ENCODE assay signal across 9 cellular contexts in the genomic region with DNA sequence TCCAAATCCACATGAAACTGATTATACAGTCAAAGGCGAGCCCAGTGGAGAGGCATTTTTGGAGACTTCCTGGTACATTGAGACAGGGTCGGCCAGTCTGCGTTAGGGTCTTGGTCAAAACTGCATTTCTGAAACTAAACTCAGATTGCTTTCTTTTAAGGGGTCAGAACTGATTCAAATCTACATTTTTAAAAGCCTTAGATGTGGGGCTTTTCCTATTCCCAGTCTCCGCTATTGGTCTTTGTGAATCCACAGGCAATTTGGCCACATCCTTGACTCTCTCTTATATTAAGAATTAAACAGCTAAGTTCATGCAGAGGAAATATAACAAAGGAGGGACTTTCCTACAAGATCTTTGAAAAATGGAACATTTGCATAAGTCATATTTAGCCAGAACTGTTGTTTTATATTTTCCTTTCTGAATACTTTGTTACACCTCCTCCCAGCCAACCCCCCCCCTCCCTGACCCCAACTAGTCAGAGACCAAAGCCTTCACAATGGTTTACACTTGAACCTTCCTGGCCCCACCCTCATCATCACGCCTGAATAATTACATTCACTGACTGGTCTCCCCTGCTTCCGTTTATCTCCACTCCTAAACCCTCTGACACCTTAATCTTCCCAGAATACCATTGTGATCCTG. TPM values are rescaled to one million over a fixed set of nuclear protein-coding genes. Genes with fewer than 3 reads are reported as not detected.
DNase-seq lines count a peak whose midpoint lies in the region; ATAC-seq and TF ChIP-seq lines count a peak whose summit lies in the region.
"Had no signal": no experiment of that assay in that cellular context is flagged by ENCODE, and none has a peak within 500 bp of the region (broad histone marks: within the 10 kb centered on the region; RNA-seq: fewer than 3 reads in every experiment).

No MANE protein-coding gene starts in this region.

- no peak overlapping the region for H3K27ac ChIP-seq in stomach

- H3K36me3 ChIP-seq in stomach: no peaks in the 10 kb centered on the region

- WGBS in stomach, 5 donors: 51 to 61% (median 54%) methylated on average over 6 of the region's 6 CpGs

- no peaks in the 10 kb centered on the region for H3K27me3 ChIP-seq in stomach

- peaks cover 0 to 15% (median 0%) of the 10 kb centered on the region in 4 donors for H3K4me1 ChIP-seq in stomach

- no peak overlapping the region for H3K27ac Mint-ChIP-seq in osteocyte (ENCODE audit: unreplicated experiment)

- no peaks in the 10 kb centered on the region for H3K36me3 Mint-ChIP-seq in osteocyte (ENCODE audit: unreplicated experiment)

- intact Hi-C loops in stomach (cut with DNase I; ENCODE audit: low total_unique reads) (no loop called here), left cardiac atrium (cut with DNase I) (no loop called here)

- TF ChIP-seq CTCF in omental fat pad (IDR thresholded peaks at IDR 0.05) (no peak), osteocyte (IDR thresholded peaks at IDR 0.05) (no peak), stomach (IDR thresholded peaks at IDR 0.05) (no peak)

- no peaks in the 10 kb centered on the region for H3K4me1 Mint-ChIP-seq in osteocyte (ENCODE audit: unreplicated experiment)

- peak; percentile 49 for ATAC-seq in GM18508 (IDR thresholded peaks at IDR 0.05; ENCODE audit: insufficient read depth, unreplicated experiment)
- peak; percentile 60 for ATAC-seq in GM21717 (IDR thresholded peaks at IDR 0.05; ENCODE audit: unreplicated experiment)
- ATAC-seq in omental fat pad (ENCODE audit: low FRiP score): peak; percentile 28
- ATAC-seq in left cardiac atrium: no peak

- H3K27me3 Mint-ChIP-seq in osteocyte (ENCODE audit: unreplicated experiment): peaks cover 22% of the 10 kb centered on the region

- no peak overlapping the region for H3K4me3 ChIP-seq in stomach

- H3K4me3 Mint-ChIP-seq in osteocyte (ENCODE audit: unreplicated experiment): no peak overlapping the region

- no peaks in the 10 kb centered on the region for H3K9me3 Mint-ChIP-seq in osteocyte (ENCODE audit: unreplicated experiment)

- H3K9me3 ChIP-seq in stomach: no peaks in the 10 kb centered on the region

- DNase-seq in omental fat pad (ENCODE audit: low spot score) (no peak), osteocyte (ENCODE audit: extremely low spot score, unreplicated experiment) (no peak), stomach (no peak), left cardiac atrium (no peak), SHP77 (lab: John Stamatoyannopoulos, UW) (no peak)
- DNase-seq: NCI-H2029 had no signal

- TF ChIP-seq POLR2A in Raji (IDR thresholded peaks at IDR 0.05; ENCODE audit: insufficient read depth, low read depth, low read length) (0 out of 2 replicates have a peak, but pooled peaks have one; percentile 5), stomach (IDR thresholded peaks at IDR 0.05) (no peak)

- TF ChIP-seq EP300 in stomach (IDR thresholded peaks at IDR 0.05): no peak

RNA-seq across cellular contexts. Expression of gene SELL, which starts 30.9 kb away (rescaled TPM):
- total RNA-seq in omental fat pad (10 to 100 TPM in 1 of 4 donors, 1 to 10 TPM in 3; 1.4 to 27.7 (median 5.3) TPM), osteocyte (not detected in 2 replicates), stomach (10 to 100 TPM in 1 of 5 donors, 1 to 10 TPM in 1, not detected in 3; 2.9 to 11.9 TPM), left cardiac atrium (1 to 10 TPM; 3.0 to 4.7 TPM)
- polyA plus RNA-seq in stomach: 1 to 10 TPM; 1.1 to 3.1 (median 1.9) TPM

RNA-seq across cellular contexts. Expression of gene SELP, which starts 50.6 kb away (rescaled TPM):
- total RNA-seq in omental fat pad: 10 to 100 TPM in 3 of 4 donors, 1 to 10 TPM in 1; 8.2 to 74.5 (median 27.5) TPM
- total RNA-seq in osteocyte: not detected in 2 replicates
- 10 to 100 TPM in 1 of 5 donors, 1 to 10 TPM in 3, under 1 TPM in 1; 0.58 to 17.9 (median 2.8) TPM for total RNA-seq in stomach
- 1 to 10 TPM; 1.6 to 2.7 (median 2.3) TPM for polyA plus RNA-seq in stomach
- total RNA-seq in left cardiac atrium: 10 to 100 TPM; 12.4 to 22.5 TPM

RNA-seq across cellular contexts. Expression of gene SELE, which starts 53.4 kb away (rescaled TPM):
- 10 to 100 TPM in 2 of 4 donors, 1 to 10 TPM in 2; 2.2 to 62.8 (median 16.7) TPM for total RNA-seq in omental fat pad
- not detected in 2 replicates for total RNA-seq in osteocyte
- under 1 TPM in 3 of 5 donors, not detected in 2; 0.29 to 0.87 (median 0.55) TPM for total RNA-seq in stomach
- under 1 TPM; 0.44 to 0.70 (median 0.46) TPM for polyA plus RNA-seq in stomach
- 1 to 10 TPM in 1 of 2 donors, under 1 TPM in 1; 0.59 to 3.6 TPM for total RNA-seq in left cardiac atrium

Comparison
In these comparisons a context has a peak if more than half of its experiments do, and no peak if none do; other contexts are left out.
1. ATAC-seq: peak in GM18508 (single experiment), GM21717 (single experiment) and omental fat pad (single experiment); none in left cardiac atrium (0 of 2).